ENCODE assay signal across 8 cellular contexts in genomic region chr17:43170140-43170765, GRCh38. TPM values are rescaled to one million over a fixed set of nuclear protein-coding genes. Genes with fewer than 3 reads are reported as not detected.
DNase-seq lines count a peak whose midpoint lies in the region; ATAC-seq and TF ChIP-seq lines count a peak whose summit lies in the region.

No MANE protein-coding gene starts in this region.

- H3K4me3 ChIP-seq in AG10803 (ENCODE audit: low read length) (peak overlapping the region; percentile 83), choroid plexus epithelial cell (ENCODE audit: low read depth, low read length) (peak overlapping the region; percentile 84), kidney epithelial cell (ENCODE audit: low read depth, low read length) (peak overlapping the region; percentile 67)

- H3K36me3 ChIP-seq in kidney epithelial cell (ENCODE audit: control insufficient read depth, insufficient read depth, low read length): no peaks in the 10 kb centered on the region

- TF ChIP-seq CTCF in AG10803 (conservative IDR thresholded peaks at IDR 0.05; ENCODE audit: low read length): no peak
- no peak for TF ChIP-seq CTCF in choroid plexus epithelial cell (conservative IDR thresholded peaks at IDR 0.05; ENCODE audit: low read depth, low read length)
- TF ChIP-seq CTCF in kidney epithelial cell (IDR thresholded peaks at IDR 0.05; ENCODE audit: insufficient read depth, low read length, poor library complexity, severe bottlenecking): no peak

- peak; percentile 68 for ATAC-seq in HG03432 (IDR thresholded peaks at IDR 0.05; ENCODE audit: unreplicated experiment)

- H3K27me3 ChIP-seq in kidney epithelial cell (ENCODE audit: control insufficient read depth, insufficient read depth, low read length): no peaks in the 10 kb centered on the region

- DNase-seq in AG10803 (ENCODE audit: low read depth) (peak; percentile 93), GM19238 (ENCODE audit: insufficient read length, low spot score) (peak; percentile 90), NCI-H460 (ENCODE audit: extremely low read depth, low read depth) (peak; percentile 97), choroid plexus epithelial cell (ENCODE audit: low read depth) (peak; percentile 98), kidney epithelial cell (ENCODE audit: low read depth) (peak; percentile 95)
- DNase-seq in activated CD4-positive, alpha-beta T cell treated with anti-CD3 and anti-CD28 coated beads for 1 hour: peak; percentile 79
- DNase-seq in stimulated activated CD4-positive, alpha-beta T cell treated with anti-CD3 and anti-CD28 coated beads, Interleukin-15, amount 100 ng/mL, for 48 hours (ENCODE audit: low read depth in 2 of 2): peak; percentile 78 to 81

RNA-seq across cellular contexts. Expression of gene NBR1, which starts 0.8 kb away (rescaled TPM):
- total RNA-seq in NCI-H460 (2014; rRNA removed; shearing (Covaris generic)): 66.9 and 78.6 TPM in 2 replicates
- polyA plus RNA-seq in NCI-H460 (2014; cell fraction: nucleus; rRNA removed): 25.0 and 32.4 TPM in 2 replicates
- 60.5 and 64.1 TPM in 2 replicates for total RNA-seq in kidney epithelial cell

RNA-seq across cellular contexts. Expression of gene TMEM106A, which starts 41.4 kb away (rescaled TPM):
- total RNA-seq in NCI-H460 (2014; rRNA removed; shearing (Covaris generic)): 2.0 and 2.5 TPM in 2 replicates
- polyA plus RNA-seq in NCI-H460 (2014; cell fraction: nucleus; rRNA removed): 5.8 and 11.7 TPM in 2 replicates
- 4.0 and 5.6 TPM in 2 replicates for total RNA-seq in kidney epithelial cell

RNA-seq across cellular contexts. Expression of gene BRCA1, which starts 45.1 kb away (rescaled TPM):
- total RNA-seq in NCI-H460 (2014; rRNA removed; shearing (Covaris generic)): 37.6 and 42.2 TPM in 2 replicates
- 43.1 and 57.6 TPM in 2 replicates for polyA plus RNA-seq in NCI-H460 (2014; cell fraction: nucleus; rRNA removed)
- 9.3 and 11.4 TPM in 2 replicates for total RNA-seq in kidney epithelial cell

RNA-seq across cellular contexts. Expression of gene CCDC200, which starts 58.2 kb away (rescaled TPM):
- not detected in 2 replicates for total RNA-seq in NCI-H460 (2014; rRNA removed; shearing (Covaris generic))
- not detected in 2 replicates for polyA plus RNA-seq in NCI-H460 (2014; cell fraction: nucleus; rRNA removed)
- total RNA-seq in kidney epithelial cell: not detected in 2 replicates

Comparison
In these comparisons a context has a peak if more than half of its experiments do, and no peak if none do; other contexts are left out.
1. Peak in every context shown above with its lines: DNase-seq, ATAC-seq and H3K4me3 ChIP-seq.